Comparison of ENCODE assay signal across 15 cellular contexts in the genomic region with DNA sequence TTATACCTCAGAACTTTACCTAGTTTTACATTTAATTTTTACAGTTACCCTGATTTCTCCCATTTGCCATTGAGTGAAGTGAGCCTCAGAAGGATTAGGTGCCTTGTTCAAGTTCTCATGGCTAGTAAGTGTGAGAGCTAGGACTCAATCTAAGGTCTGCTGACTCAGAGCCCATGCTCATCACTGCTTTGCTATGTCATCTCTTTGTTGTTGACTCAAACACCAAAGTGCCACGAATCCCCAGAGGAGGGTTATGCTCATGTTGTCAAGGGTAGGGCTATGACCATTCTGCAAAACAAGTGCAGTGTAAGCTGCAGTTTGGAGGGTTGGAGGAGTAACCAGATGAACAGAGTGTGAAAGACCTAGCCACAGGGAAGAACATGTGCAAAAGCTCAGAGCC.
DNase-seq lines count a peak whose midpoint lies in the region; ATAC-seq and TF ChIP-seq lines count a peak whose summit lies in the region.
"Had no signal": no experiment of that assay in that cellular context is flagged by ENCODE, and none has a peak within 500 bp of the region (broad histone marks: within the 10 kb centered on the region; RNA-seq: fewer than 3 reads in every experiment).

No MANE protein-coding gene starts in this region.

- H3K27ac Mint-ChIP-seq in activated T-helper 17 cell treated with anti-CD3 and anti-CD28 coated beads, Interleukin-2, amount 50 U/mL, for 72 hours = no peak overlapping the region
- H3K27ac Mint-ChIP-seq in type B pancreatic cell = no peak overlapping the region

- H3K27me3 Mint-ChIP-seq in activated T-helper 17 cell treated with anti-CD3 and anti-CD28 coated beads, Interleukin-2, amount 50 U/mL, for 72 hours = peaks cover 32% of the 10 kb centered on the region
- H3K27me3 Mint-ChIP-seq in type B pancreatic cell = peaks cover 56% of the 10 kb centered on the region

- peak; percentile 11 for DNase-seq in HCEC 1CT
- peak; percentile 28 for DNase-seq in fibroblast of mammary gland (ENCODE audit: low read depth)
- DNase-seq in head of caudate nucleus = no peak
- no peak for DNase-seq in A673 (ENCODE audit: low spot score)
- DNase-seq in activated CD4-positive, alpha-beta T cell treated with anti-CD3 and anti-CD28 coated beads, Interleukin-2, amount 50 U/mL, for 1 hour = no peak
- DNase-seq in type B pancreatic cell (ENCODE audit: extremely low spot score, unreplicated experiment) = no peak
- DNase-seq: BE2C; CD4-positive, alpha-beta memory T cell; COR-L47; DMS153; DMS79 treated with DMSO at 0.1 percent for 48 hours; GF-D8 had no signal

- no peaks in the 10 kb centered on the region for H3K9me3 Mint-ChIP-seq in activated T-helper 17 cell treated with anti-CD3 and anti-CD28 coated beads, Interleukin-2, amount 50 U/mL, for 72 hours
- no peaks in the 10 kb centered on the region for H3K9me3 Mint-ChIP-seq in type B pancreatic cell
- H3K9me3 Mint-ChIP-seq: CD4-positive, alpha-beta memory T cell had no signal

- no peak overlapping the region for H3K4me3 Mint-ChIP-seq in activated T-helper 17 cell treated with anti-CD3 and anti-CD28 coated beads, Interleukin-2, amount 50 U/mL, for 72 hours
- no peak overlapping the region for H3K4me3 Mint-ChIP-seq in type B pancreatic cell
- H3K4me3 Mint-ChIP-seq: CD4-positive, alpha-beta memory T cell had no signal

- no peak overlapping the region for H3K4me3 ChIP-seq in fibroblast of mammary gland (ENCODE audit: control insufficient read depth, low read depth, low read length)
- no peak overlapping the region for H3K4me3 ChIP-seq in A673 (ENCODE audit: low read depth, low read length, poor library complexity, severe bottlenecking)

- H3K27me3 ChIP-seq in A673 (replicated peaks; ENCODE audit: insufficient read depth, low read depth, low read length, poor library complexity) = peaks cover 69% of the 10 kb centered on the region
- H3K27me3 ChIP-seq: BE2C had no signal

- TF ChIP-seq CTCF in fibroblast of mammary gland (conservative IDR thresholded peaks at IDR 0.05; ENCODE audit: control insufficient read depth, insufficient read depth, low read depth, low read length) (no peak), A673 (conservative IDR thresholded peaks at IDR 0.05; ENCODE audit: low read depth, low read length) (no peak), type B pancreatic cell (conservative IDR thresholded peaks at IDR 0.05) (no peak)

- no peaks in the 10 kb centered on the region for H3K36me3 ChIP-seq in A673 (ENCODE audit: insufficient read depth, low read length, poor library complexity, severe bottlenecking)
- H3K36me3 ChIP-seq: BE2C had no signal

- H3K27ac ChIP-seq in A673 (ENCODE audit: low read depth, low read length, poor library complexity, severe bottlenecking) = no peak overlapping the region
- H3K27ac ChIP-seq: C4-2B had no signal

- peak; percentile 19 for ATAC-seq in activated T-helper 17 cell treated with anti-CD3 and anti-CD28 coated beads, Interleukin-2, amount 50 U/mL, for 72 hours (replicated peaks)
- ATAC-seq: HepG2 had no signal

- intact Hi-C loops in head of caudate nucleus (cut with DNase I) (no loop called here), A673 (cut with micrococcal nuclease; ENCODE audit: unreplicated experiment) (no loop called here)

- no peaks in the 10 kb centered on the region for H3K4me1 ChIP-seq in A673 (ENCODE audit: insufficient read depth, low read length, poor library complexity, severe bottlenecking)
- H3K4me1 ChIP-seq: BE2C had no signal

- BruUV-seq in A673 (replicated peaks; lab: Mats Ljungman, UMichigan) = no TSS peak

- CTCF ChIA-PET in A673 (lab: Charles Lee) = no interaction called here

- H3K9me3 ChIP-seq in A673 (ENCODE audit: low read depth, low read length, poor library complexity, severe bottlenecking) = no peaks in the 10 kb centered on the region
- H3K9me3 ChIP-seq: BE2C had no signal

- POLR2A ChIA-PET in A673 (lab: Charles Lee; ENCODE audit: low non-redundant PET) = no interaction called here

- H3K4me1 Mint-ChIP-seq in activated T-helper 17 cell treated with anti-CD3 and anti-CD28 coated beads, Interleukin-2, amount 50 U/mL, for 72 hours = no peaks in the 10 kb centered on the region
- H3K4me1 Mint-ChIP-seq in type B pancreatic cell (ENCODE audit: unreplicated experiment) = no peaks in the 10 kb centered on the region
- H3K4me1 Mint-ChIP-seq: CD4-positive, alpha-beta memory T cell had no signal

- H3K36me3 Mint-ChIP-seq in activated T-helper 17 cell treated with anti-CD3 and anti-CD28 coated beads, Interleukin-2, amount 50 U/mL, for 72 hours (ENCODE audit: low read depth) = no peaks in the 10 kb centered on the region
- H3K36me3 Mint-ChIP-seq in type B pancreatic cell = no peaks in the 10 kb centered on the region
- H3K36me3 Mint-ChIP-seq: CD4-positive, alpha-beta memory T cell had no signal

Comparison
In these comparisons a context has a peak if more than half of its experiments do, and no peak if none do; other contexts are left out.
1. DNase-seq: peak in HCEC 1CT (single experiment) and fibroblast of mammary gland (single experiment); none in head of caudate nucleus (0 of 42), A673 (single experiment), activated CD4-positive, alpha-beta T cell treated with anti-CD3 and anti-CD28 coated beads, Interleukin-2, amount 50 U/mL, for 1 hour (single experiment) and type B pancreatic cell (single experiment).